In genomic region chr14:52060080-52060479, GRCh38 we compare ENCODE assay signal across 19 cellular contexts. TPM values are rescaled to one million over a fixed set of nuclear protein-coding genes. Genes with fewer than 3 reads are reported as not detected.
DNase-seq lines count a peak whose midpoint lies in the region; ATAC-seq and TF ChIP-seq lines count a peak whose summit lies in the region.
"Had no signal": no experiment of that assay in that cellular context is flagged by ENCODE, and none has a peak within 500 bp of the region (broad histone marks: within the 10 kb centered on the region; RNA-seq: fewer than 3 reads in every experiment).

No MANE protein-coding gene starts in this region.

- no peaks in the 10 kb centered on the region for H3K27me3 ChIP-seq in BLaER1
- H3K27me3 ChIP-seq in left ventricle myocardium inferior (ENCODE audit: low read depth), result no peaks in the 10 kb centered on the region

- no peak overlapping the region for H3K9ac ChIP-seq in BLaER1
- H3K9ac ChIP-seq: KMS-11 had no signal

- H3K27ac ChIP-seq in BLaER1 (no peak overlapping the region), coronary artery (peak overlapping the region; percentile 12 to 52), left ventricle myocardium inferior (replicated peaks) (peak overlapping the region; percentile 83)
- H3K27ac ChIP-seq: KMS-11 had no signal

- H3K36me3 ChIP-seq in BLaER1 (peaks cover 83% of the 10 kb centered on the region), left ventricle myocardium inferior (peaks cover 25% of the 10 kb centered on the region)

- no peak overlapping the region for H3K4me3 ChIP-seq in BLaER1
- no peak overlapping the region for H3K4me3 ChIP-seq in coronary artery
- H3K4me3 ChIP-seq in left ventricle myocardium inferior, result peak overlapping the region; percentile 13

- DNase-seq in coronary artery (ENCODE audit: low spot score), result no peak
- no peak for DNase-seq in left ventricle myocardium inferior
- DNase-seq in renal cortical epithelial cell (ENCODE audit: low read depth), result peak; percentile 34
- no peak for DNase-seq in stimulated activated CD4-positive, alpha-beta T cell treated with anti-CD3 and anti-CD28 coated beads, Interleukin-2, amount 100 ng/mL, for 24 hours
- no peak for DNase-seq in NCI-H2227 treated with DMSO at 0.1 percent for 48 hours (lab: John Stamatoyannopoulos, UW)
- no peak for DNase-seq in Ammon's horn (ENCODE audit: low spot score)
- DNase-seq: GOT3, head of caudate nucleus, NCI-H1092, NCI-H2107, NCI-H69, nucleus accumbens, OCI-M1, small intestine, trophoblast cell had no signal

- 0 out of 2 replicates have a peak, but pooled peaks cover 26% of the 10 kb centered on the region for H4K20me1 ChIP-seq in BLaER1

- H3K4me1 ChIP-seq in BLaER1 (peaks cover 60% of the 10 kb centered on the region), left ventricle myocardium inferior (peaks cover 80% of the 10 kb centered on the region)

- H3K4me2 ChIP-seq in BLaER1, result peak overlapping the region; percentile 40; the same call in 1 of the 2 replicates
- H3K4me2 ChIP-seq: KMS-11 had no signal

- intact Hi-C loops in left ventricle myocardium inferior (cut with micrococcal nuclease), result no loop called here

- TF ChIP-seq CTCF in coronary artery (IDR thresholded peaks at IDR 0.05) (no peak), left ventricle myocardium inferior (IDR thresholded peaks at IDR 0.05; ENCODE audit: borderline replicate concordance) (no peak)

- ATAC-seq in HG02973 (IDR thresholded peaks at IDR 0.05; ENCODE audit: unreplicated experiment), result no peak

- H3K9me3 ChIP-seq in BLaER1 (no peaks in the 10 kb centered on the region), left ventricle myocardium inferior (replicated peaks) (no peaks in the 10 kb centered on the region)

RNA-seq across cellular contexts. Expression of gene NID2, which starts 8.8 kb away (rescaled TPM):
- 35.2 TPM for total RNA-seq in left ventricle myocardium inferior
- total RNA-seq in renal cortical epithelial cell, result 20.3 and 106 TPM in 2 replicates
- total RNA-seq: SK-MEL-5 had no signal
